Comparison of ENCODE assay signal across 7 cellular contexts in the genomic region with DNA sequence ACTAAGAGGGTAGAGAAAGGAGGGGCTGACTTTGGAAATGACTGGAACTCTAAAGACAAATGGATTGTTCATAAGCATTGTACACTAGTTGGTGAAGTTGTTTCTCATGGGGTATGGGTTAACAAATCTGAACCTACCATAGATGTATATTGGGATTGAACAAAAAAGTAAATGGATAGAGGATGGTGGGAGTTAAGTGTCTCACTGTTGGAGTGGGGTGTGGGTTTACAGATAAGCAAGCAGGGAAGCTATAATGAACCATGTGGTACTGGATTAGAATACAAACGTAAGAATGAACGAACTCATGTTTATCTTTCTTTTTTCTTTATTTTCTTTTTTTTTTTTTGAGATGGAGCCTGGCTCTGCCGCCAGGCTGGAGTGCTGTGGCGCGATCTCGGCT.
"Had no signal": no experiment of that assay in that cellular context is flagged by ENCODE, and none has a peak within 500 bp of the region (broad histone marks: within the 10 kb centered on the region; RNA-seq: fewer than 3 reads in every experiment).

No MANE protein-coding gene starts in this region.

- H3K4me3 ChIP-seq: GM12878 had no signal

- ATAC-seq: GM12878 had no signal

- FAIRE-seq: GM12878, GM12891, GM12892, GM18507, GM19239 had no signal

- DNase-seq: GDM1, GF-D8 had no signal
